ENCODE assay signal across 7 cellular contexts in genomic region chr2:23384551-23385349, GRCh38. TPM values are rescaled to one million over a fixed set of nuclear protein-coding genes. Genes with fewer than 3 reads are reported as not detected.
A peak's percentile ranks its signal among the peaks of the same experiment; 100 is the strongest.
DNase-seq lines count a peak whose midpoint lies in the region; ATAC-seq, FAIRE-seq and TF ChIP-seq lines count a peak whose summit lies in the region.

Gene KLHL29 (plus strand): TSS chr2:23385179. CDS start chr2:23562197, 177,018 bp downstream.

- peaks cover 28% of the 10 kb centered on the region for H3K4me1 Mint-ChIP-seq in activated CD4-positive, alpha-beta T cell treated with anti-CD3 and anti-CD28 coated beads, Interleukin-2, amount 10 ng/mL, durations not matched to agents 7 days and 5 days
- H3K4me1 Mint-ChIP-seq in dendritic cell treated with granulocyte-macrophage colony-stimulating factor and Interleukin-4, amounts not matched to agents 40 ng/mL and 50 ng/mL, for 4 days (ENCODE audit: low read depth) = peaks cover 24% of the 10 kb centered on the region

- H3K4me3 ChIP-seq in liver (ENCODE audit: low read depth in 1 of 3, low read length in 3 of 3) = peak within 1 kb of the TSS in 2 of 3 donors; percentile 34 to 82

- no peak for TF ChIP-seq RAD21 in liver (IDR thresholded peaks at IDR 0.05)

- H3K36me3 Mint-ChIP-seq in activated CD4-positive, alpha-beta T cell treated with anti-CD3 and anti-CD28 coated beads, Interleukin-2, amount 10 ng/mL, durations not matched to agents 7 days and 5 days (ENCODE audit: low read depth) = peaks cover 6% of the 10 kb centered on the region
- no peaks in the 10 kb centered on the region for H3K36me3 Mint-ChIP-seq in dendritic cell treated with granulocyte-macrophage colony-stimulating factor and Interleukin-4, amounts not matched to agents 40 ng/mL and 50 ng/mL, for 4 days (ENCODE audit: low read depth)

- peaks cover 0 to 6% (median 3%) of the 10 kb centered on the region in 4 donors for H3K27me3 ChIP-seq in liver (ENCODE audit: control insufficient read depth in 4 of 4, insufficient read depth in 4 of 4, low read length in 3 of 4)

- H3K9ac ChIP-seq in liver (ENCODE audit: low read depth in 1 of 2, low read length in 2 of 2) = no peak within 1 kb of the TSS

- FAIRE-seq in GM18507 (lab: Jason Lieb, UNC) = no peak

- CTCF ChIA-PET in activated CD4-positive, alpha-beta T cell treated with anti-CD3 and anti-CD28 coated beads, Interleukin-2, amount 10 ng/mL, durations not matched to agents 7 days and 5 days (lab: Charles Lee) = interaction anchor here (0.8 kb wide), 1 partner anchor 50 kb away, joined by 5 read pairs; no protein-coding TSS in a partner anchor

- no peak within 1 kb of the TSS for H3K27ac Mint-ChIP-seq in activated CD4-positive, alpha-beta T cell treated with anti-CD3 and anti-CD28 coated beads, Interleukin-2, amount 10 ng/mL, durations not matched to agents 7 days and 5 days
- no peak within 1 kb of the TSS for H3K27ac Mint-ChIP-seq in dendritic cell treated with granulocyte-macrophage colony-stimulating factor and Interleukin-4, amounts not matched to agents 40 ng/mL and 50 ng/mL, for 4 days

- H3K4me1 ChIP-seq in liver (ENCODE audit: control insufficient read depth in 4 of 4, insufficient read depth in 4 of 4, low read length in 3 of 4) = peaks cover 15 to 24% (median 20%) of the 10 kb centered on the region in 4 donors

- no peaks in the 10 kb centered on the region for H3K36me3 ChIP-seq in liver (ENCODE audit: control insufficient read depth in 4 of 4, insufficient read depth in 3 of 4, low read depth in 1 of 4, low read length in 3 of 4)

- intact Hi-C loops in dendritic cell treated with granulocyte-macrophage colony-stimulating factor and Interleukin-4, amounts not matched to agents 40 ng/mL and 50 ng/mL, for 4 days (cut with micrococcal nuclease) = loop anchor here (10.0 kb wide), 1 partner anchor 70 kb away; no protein-coding TSS in a partner anchor

- ATAC-seq in HG02588 (IDR thresholded peaks at IDR 0.05; ENCODE audit: unreplicated experiment) = peak; percentile 64

- peaks cover 67% of the 10 kb centered on the region for H3K27me3 Mint-ChIP-seq in activated CD4-positive, alpha-beta T cell treated with anti-CD3 and anti-CD28 coated beads, Interleukin-2, amount 10 ng/mL, durations not matched to agents 7 days and 5 days
- H3K27me3 Mint-ChIP-seq in dendritic cell treated with granulocyte-macrophage colony-stimulating factor and Interleukin-4, amounts not matched to agents 40 ng/mL and 50 ng/mL, for 4 days = peaks cover 83% of the 10 kb centered on the region

- no peak within 1 kb of the TSS for H3K27ac ChIP-seq in liver (ENCODE audit: low read depth in 1 of 2, low read length in 2 of 2)

- DNase-seq in GM18507 (ENCODE audit: extremely low spot score, insufficient read length, low read depth) (peak; percentile 87), NCI-H1417 (lab: John Stamatoyannopoulos, UW) (peak; percentile 37 to 72 (median 72))
- DNase-seq in activated CD4-positive, alpha-beta T cell treated with anti-CD3 and anti-CD28 coated beads, Interleukin-2, amount 10 ng/mL, durations not matched to agents 7 days and 5 days = peak; percentile 72
- DNase-seq in stimulated activated CD4-positive, alpha-beta T cell treated with anti-CD3 and anti-CD28 coated beads, Interleukin-4, amount 100 ng/mL, for 24 hours = peak; percentile 70

- H3K9me3 Mint-ChIP-seq in activated CD4-positive, alpha-beta T cell treated with anti-CD3 and anti-CD28 coated beads, Interleukin-2, amount 10 ng/mL, durations not matched to agents 7 days and 5 days = peaks cover 7% of the 10 kb centered on the region
- no peaks in the 10 kb centered on the region for H3K9me3 Mint-ChIP-seq in dendritic cell treated with granulocyte-macrophage colony-stimulating factor and Interleukin-4, amounts not matched to agents 40 ng/mL and 50 ng/mL, for 4 days

- POLR2A ChIA-PET in activated CD4-positive, alpha-beta T cell treated with anti-CD3 and anti-CD28 coated beads, Interleukin-2, amount 10 ng/mL, durations not matched to agents 7 days and 5 days (lab: Charles Lee) = no interaction called here

- H3K4me3 Mint-ChIP-seq in activated CD4-positive, alpha-beta T cell treated with anti-CD3 and anti-CD28 coated beads, Interleukin-2, amount 10 ng/mL, durations not matched to agents 7 days and 5 days = peak within 1 kb of the TSS; percentile 61
- peak within 1 kb of the TSS; percentile 44 for H3K4me3 Mint-ChIP-seq in dendritic cell treated with granulocyte-macrophage colony-stimulating factor and Interleukin-4, amounts not matched to agents 40 ng/mL and 50 ng/mL, for 4 days

- no peaks in the 10 kb centered on the region for H3K9me3 ChIP-seq in liver (ENCODE audit: control insufficient read depth in 4 of 4, low read length in 3 of 4)

- no peak for TF ChIP-seq CTCF in liver (IDR thresholded peaks at IDR 0.05; ENCODE audit: low read depth, low read length, missing input control)

- WGBS in liver = 7% methylated on average over 92 of the region's 92 CpGs

TF ChIP-seq in liver, 16 proteins besides CTCF, POLR2A, EP300 and RAD21:
- TF ChIP-seq HNF4G (IDR thresholded peaks at IDR 0.05) = no peak
- no peak for TF ChIP-seq RXRA (IDR thresholded peaks at IDR 0.05)

RNA-seq across cellular contexts. Expression of gene KLHL29, which starts in this region (rescaled TPM):
- total RNA-seq in activated CD4-positive, alpha-beta T cell treated with anti-CD3 and anti-CD28 coated beads, Interleukin-2, amount 10 ng/mL, durations not matched to agents 7 days and 5 days = 1 to 10 TPM; 2.9 to 3.5 TPM
- 1 to 10 TPM in 1 of 2 donors, under 1 TPM in 1; 0.47 to 2.3 TPM for total RNA-seq in liver
- polyA plus RNA-seq in liver = under 1 TPM; 0.29 to 0.89 TPM
